ENCODE assay signal across 1 cellular context in the genomic region with DNA sequence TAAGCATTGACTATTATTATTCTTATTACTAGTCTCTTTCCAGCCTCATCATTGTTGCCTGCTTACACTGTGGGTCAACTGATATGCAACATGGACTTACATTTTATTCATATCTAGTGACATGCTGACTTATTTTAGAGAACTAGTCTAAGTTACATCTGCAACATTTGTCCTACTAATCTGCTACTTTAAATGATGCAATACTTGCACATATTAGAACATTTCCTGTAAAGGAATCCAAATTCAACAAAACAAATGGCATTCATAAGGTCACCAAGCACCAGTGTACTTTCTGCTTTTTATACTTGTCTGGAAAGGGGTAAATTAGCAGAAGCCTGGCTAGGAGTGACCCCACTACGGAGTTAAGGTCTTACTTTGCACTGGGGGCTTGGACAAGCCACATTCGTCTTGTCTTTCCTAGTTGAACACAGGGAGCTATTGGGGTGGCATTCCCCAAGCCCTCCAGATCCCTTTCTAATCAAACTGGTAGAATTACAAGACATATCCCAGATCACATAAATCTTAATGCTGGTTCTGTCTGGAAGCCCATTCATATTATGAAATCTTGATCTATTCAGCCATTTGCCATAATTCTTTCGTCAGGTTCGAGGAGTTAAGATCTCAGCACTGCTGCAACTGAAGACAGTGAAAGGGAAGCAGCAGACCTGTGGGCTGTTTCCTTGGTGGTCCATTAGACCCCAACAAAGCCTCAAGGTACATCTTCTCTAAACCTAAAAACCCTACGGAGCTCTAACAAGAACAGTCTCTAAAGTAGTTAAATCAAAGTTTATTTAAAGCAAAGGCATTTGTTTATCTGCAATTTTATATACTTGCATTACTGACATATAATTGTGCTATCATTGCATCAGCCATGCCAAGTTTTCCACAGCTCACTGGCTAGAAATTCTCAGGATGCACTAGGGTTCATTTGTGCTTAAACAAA.
A peak's percentile ranks its signal among the peaks of the same experiment; 100 is the strongest.
TF ChIP-seq lines count a peak whose summit lies in the region.

No MANE protein-coding gene starts in this region.

TF ChIP-seq in K562, 482 proteins besides CTCF, POLR2A, EP300 and RAD21 (continued from another document and continues in another):
- TF ChIP-seq HBP1 (CRISPR knock-in tag; IDR thresholded peaks at IDR 0.05) (no peak), POLR2G (IDR thresholded peaks at IDR 0.05; ENCODE audit: low read depth, low read length) (no peak), BMI1 (IDR thresholded peaks at IDR 0.05; ENCODE audit: low read length) (no peak), ELF4 (CRISPR knock-in tag; IDR thresholded peaks at IDR 0.05) (no peak), E2F4 (CRISPR knock-in tag; IDR thresholded peaks at IDR 0.05; ENCODE audit: low read depth) (no peak), MTF1 (CRISPR knock-in tag; IDR thresholded peaks at IDR 0.05; ENCODE audit: borderline replicate concordance) (peak; percentile 48; the same call in 1 of the 2 replicates), ZBTB5 (IDR thresholded peaks at IDR 0.05) (no peak), ARNT (IDR thresholded peaks at IDR 0.05) (no peak), FIP1L1 (IDR thresholded peaks at IDR 0.05; ENCODE audit: low read depth, low read length, poor library complexity, severe bottlenecking) (no peak), MEIS2 (IDR thresholded peaks at IDR 0.05; ENCODE audit: partially characterized antibody) (peak; percentile 80), SUPT5H (IDR thresholded peaks at IDR 0.05) (no peak), SPI1 (IDR thresholded peaks at IDR 0.05; ENCODE audit: borderline replicate concordance, low read depth, low read length) (no peak), XRCC4 (IDR thresholded peaks at IDR 0.05; ENCODE audit: extremely low read depth, insufficient read depth, insufficient read length) (no peak), ZBTB34 (CRISPR knock-in tag; IDR thresholded peaks at IDR 0.05) (no peak), ZNF143 (CRISPR knock-in tag; IDR thresholded peaks at IDR 0.05) (no peak), EHMT2 (IDR thresholded peaks at IDR 0.05) (no peak), HLTF (IDR thresholded peaks at IDR 0.05) (no peak), CBFA2T2 (conservative IDR thresholded peaks at IDR 0.05) (no peak), ZNF507 (tag; conservative IDR thresholded peaks at IDR 0.05) (no peak), POLR2AphosphoS2 (IDR thresholded peaks at IDR 0.05; ENCODE audit: low read length) (no peak), SMC3 (conservative IDR thresholded peaks at IDR 0.05; ENCODE audit: insufficient read depth, low read depth, low read length) (no peak), ZBTB33 (CRISPR knock-in tag; IDR thresholded peaks at IDR 0.05) (no peak), DPF2 (IDR thresholded peaks at IDR 0.05) (no peak; the same call in 1 of the 2 replicates), RBM14 (IDR thresholded peaks at IDR 0.05; ENCODE audit: borderline replicate concordance, insufficient read depth, low read depth, low read length) (no peak), SRSF9 (IDR thresholded peaks at IDR 0.05; ENCODE audit: borderline replicate concordance, low read depth, low read length) (no peak), YY1 (IDR thresholded peaks at IDR 0.05; ENCODE audit: borderline replicate concordance in 1 of 3, control insufficient read depth in 1 of 3, extremely low read depth in 1 of 3, insufficient read depth in 3 of 3, insufficient read length in 1 of 3, insufficient replicate concordance in 2 of 3, low read depth in 1 of 3, low read length in 2 of 3) (no peak), ZNF639 (CRISPR knock-in tag; conservative IDR thresholded peaks at IDR 0.05 in 1 of 2, IDR thresholded peaks at IDR 0.05 in 1 of 2) (peak in 1 of 2 experiments; percentile 41; a peak in 1 of 4 replicates), FOXK1 (CRISPR knock-in tag; IDR thresholded peaks at IDR 0.05; ENCODE audit: borderline replicate concordance) (no peak), RBM25 (IDR thresholded peaks at IDR 0.05; ENCODE audit: low read depth, low read length, severe bottlenecking) (no peak), E2F6 (IDR thresholded peaks at IDR 0.05; ENCODE audit: borderline replicate concordance in 1 of 2, extremely low read depth in 1 of 2, insufficient read depth in 1 of 2, insufficient read length in 1 of 2, low read depth in 1 of 2, low read length in 1 of 2, poor library complexity in 1 of 2, severe bottlenecking in 1 of 2) (no peak), TEAD4 (IDR thresholded peaks at IDR 0.05; ENCODE audit: low read length) (no peak), TEAD4 (CRISPR knock-in tag; IDR thresholded peaks at IDR 0.05; ENCODE audit: borderline replicate concordance) (no peak), ZNF212 (CRISPR knock-in tag; IDR thresholded peaks at IDR 0.05) (no peak), POLR3A (IDR thresholded peaks at IDR 0.05; ENCODE audit: borderline replicate concordance, extremely low read depth, insufficient read depth, insufficient read length) (no peak), ZNF766 (CRISPR knock-in tag; conservative IDR thresholded peaks at IDR 0.05) (peak; percentile 62; the same call in 1 of the 2 replicates), KDM2B (CRISPR knock-in tag; IDR thresholded peaks at IDR 0.05) (no peak), ZNF57 (CRISPR knock-in tag; IDR thresholded peaks at IDR 0.05) (no peak)
- TF ChIP-seq, protein P1, sequence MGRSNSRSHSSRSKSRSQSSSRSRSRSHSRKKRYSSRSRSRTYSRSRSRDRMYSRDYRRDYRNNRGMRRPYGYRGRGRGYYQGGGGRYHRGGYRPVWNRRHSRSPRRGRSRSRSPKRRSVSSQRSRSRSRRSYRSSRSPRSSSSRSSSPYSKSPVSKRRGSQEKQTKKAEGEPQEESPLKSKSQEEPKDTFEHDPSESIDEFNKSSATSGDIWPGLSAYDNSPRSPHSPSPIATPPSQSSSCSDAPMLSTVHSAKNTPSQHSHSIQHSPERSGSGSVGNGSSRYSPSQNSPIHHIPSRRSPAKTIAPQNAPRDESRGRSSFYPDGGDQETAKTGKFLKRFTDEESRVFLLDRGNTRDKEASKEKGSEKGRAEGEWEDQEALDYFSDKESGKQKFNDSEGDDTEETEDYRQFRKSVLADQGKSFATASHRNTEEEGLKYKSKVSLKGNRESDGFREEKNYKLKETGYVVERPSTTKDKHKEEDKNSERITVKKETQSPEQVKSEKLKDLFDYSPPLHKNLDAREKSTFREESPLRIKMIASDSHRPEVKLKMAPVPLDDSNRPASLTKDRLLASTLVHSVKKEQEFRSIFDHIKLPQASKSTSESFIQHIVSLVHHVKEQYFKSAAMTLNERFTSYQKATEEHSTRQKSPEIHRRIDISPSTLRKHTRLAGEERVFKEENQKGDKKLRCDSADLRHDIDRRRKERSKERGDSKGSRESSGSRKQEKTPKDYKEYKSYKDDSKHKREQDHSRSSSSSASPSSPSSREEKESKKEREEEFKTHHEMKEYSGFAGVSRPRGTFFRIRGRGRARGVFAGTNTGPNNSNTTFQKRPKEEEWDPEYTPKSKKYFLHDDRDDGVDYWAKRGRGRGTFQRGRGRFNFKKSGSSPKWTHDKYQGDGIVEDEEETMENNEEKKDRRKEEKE (IDR thresholded peaks at IDR 0.05; ENCODE audit: borderline replicate concordance in 1 of 2, control insufficient read depth in 1 of 2, low read depth in 2 of 2, low read length in 1 of 2), result no peak
- TF ChIP-seq, protein P2, sequence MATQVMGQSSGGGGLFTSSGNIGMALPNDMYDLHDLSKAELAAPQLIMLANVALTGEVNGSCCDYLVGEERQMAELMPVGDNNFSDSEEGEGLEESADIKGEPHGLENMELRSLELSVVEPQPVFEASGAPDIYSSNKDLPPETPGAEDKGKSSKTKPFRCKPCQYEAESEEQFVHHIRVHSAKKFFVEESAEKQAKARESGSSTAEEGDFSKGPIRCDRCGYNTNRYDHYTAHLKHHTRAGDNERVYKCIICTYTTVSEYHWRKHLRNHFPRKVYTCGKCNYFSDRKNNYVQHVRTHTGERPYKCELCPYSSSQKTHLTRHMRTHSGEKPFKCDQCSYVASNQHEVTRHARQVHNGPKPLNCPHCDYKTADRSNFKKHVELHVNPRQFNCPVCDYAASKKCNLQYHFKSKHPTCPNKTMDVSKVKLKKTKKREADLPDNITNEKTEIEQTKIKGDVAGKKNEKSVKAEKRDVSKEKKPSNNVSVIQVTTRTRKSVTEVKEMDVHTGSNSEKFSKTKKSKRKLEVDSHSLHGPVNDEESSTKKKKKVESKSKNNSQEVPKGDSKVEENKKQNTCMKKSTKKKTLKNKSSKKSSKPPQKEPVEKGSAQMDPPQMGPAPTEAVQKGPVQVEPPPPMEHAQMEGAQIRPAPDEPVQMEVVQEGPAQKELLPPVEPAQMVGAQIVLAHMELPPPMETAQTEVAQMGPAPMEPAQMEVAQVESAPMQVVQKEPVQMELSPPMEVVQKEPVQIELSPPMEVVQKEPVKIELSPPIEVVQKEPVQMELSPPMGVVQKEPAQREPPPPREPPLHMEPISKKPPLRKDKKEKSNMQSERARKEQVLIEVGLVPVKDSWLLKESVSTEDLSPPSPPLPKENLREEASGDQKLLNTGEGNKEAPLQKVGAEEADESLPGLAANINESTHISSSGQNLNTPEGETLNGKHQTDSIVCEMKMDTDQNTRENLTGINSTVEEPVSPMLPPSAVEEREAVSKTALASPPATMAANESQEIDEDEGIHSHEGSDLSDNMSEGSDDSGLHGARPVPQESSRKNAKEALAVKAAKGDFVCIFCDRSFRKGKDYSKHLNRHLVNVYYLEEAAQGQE (CRISPR knock-in tag; IDR thresholded peaks at IDR 0.05; ENCODE audit: low read depth), result no peak
